1 cellular context compared by ENCODE assay signal in the genomic region with DNA sequence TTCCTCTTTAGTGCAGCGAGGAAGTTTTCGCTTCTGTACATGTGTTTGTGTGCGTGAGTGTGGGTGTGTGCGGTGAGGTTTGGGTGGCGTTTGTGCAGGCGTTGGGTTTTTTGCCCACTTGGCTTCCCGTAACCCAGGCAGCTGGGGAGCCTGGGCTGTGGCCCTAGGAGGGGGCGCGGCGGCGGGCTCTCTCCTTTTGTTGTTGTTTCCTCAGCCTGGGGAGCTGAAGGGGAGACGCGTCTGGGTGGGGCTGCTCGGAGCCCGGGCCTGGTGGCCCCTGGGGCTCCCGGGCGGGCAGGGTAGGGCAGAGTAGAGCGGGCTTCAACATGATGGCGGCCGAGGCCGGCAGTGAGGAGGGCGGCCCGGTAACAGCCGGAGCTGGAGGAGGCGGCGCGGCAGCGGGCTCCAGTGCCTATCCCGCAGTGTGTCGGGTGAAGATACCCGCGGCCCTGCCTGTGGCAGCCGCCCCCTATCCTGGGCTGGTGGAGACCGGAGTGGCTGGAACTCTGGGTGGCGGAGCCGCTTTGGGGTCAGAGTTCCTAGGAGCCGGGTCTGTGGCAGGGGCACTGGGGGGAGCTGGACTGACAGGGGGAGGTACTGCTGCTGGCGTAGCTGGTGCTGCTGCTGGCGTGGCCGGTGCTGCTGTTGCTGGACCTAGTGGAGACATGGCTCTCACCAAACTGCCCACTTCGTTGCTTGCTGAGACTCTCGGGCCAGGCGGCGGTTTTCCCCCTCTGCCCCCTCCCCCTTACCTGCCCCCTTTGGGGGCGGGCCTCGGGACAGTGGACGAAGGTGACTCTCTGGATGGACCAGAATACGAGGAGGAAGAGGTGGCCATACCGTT.
A peak's percentile ranks its signal among the peaks of the same experiment; 100 is the strongest.
TF ChIP-seq lines count a peak whose summit lies in the region.

No MANE protein-coding gene starts in this region.

TF ChIP-seq in HepG2, 621 proteins besides CTCF, POLR2A, EP300 and RAD21 (continued from another document):
- peak; percentile 11 for TF ChIP-seq U2AF1 (optimal IDR thresholded peaks at IDR 0.05; ENCODE audit: low read depth, low read length)
- TF ChIP-seq MAZ (IDR thresholded peaks at IDR 0.05; ENCODE audit: borderline replicate concordance, low read depth, low read length) = peak; percentile 39; the same call in 1 of the 2 replicates
- TF ChIP-seq MAZ (CRISPR knock-in tag; IDR thresholded peaks at IDR 0.05; ENCODE audit: low read depth) = no peak; the same call in 1 of the 2 replicates
- TF ChIP-seq ZNF670 (CRISPR knock-in tag; IDR thresholded peaks at IDR 0.05; ENCODE audit: borderline replicate concordance) = no peak
- TF ChIP-seq, protein P1, sequence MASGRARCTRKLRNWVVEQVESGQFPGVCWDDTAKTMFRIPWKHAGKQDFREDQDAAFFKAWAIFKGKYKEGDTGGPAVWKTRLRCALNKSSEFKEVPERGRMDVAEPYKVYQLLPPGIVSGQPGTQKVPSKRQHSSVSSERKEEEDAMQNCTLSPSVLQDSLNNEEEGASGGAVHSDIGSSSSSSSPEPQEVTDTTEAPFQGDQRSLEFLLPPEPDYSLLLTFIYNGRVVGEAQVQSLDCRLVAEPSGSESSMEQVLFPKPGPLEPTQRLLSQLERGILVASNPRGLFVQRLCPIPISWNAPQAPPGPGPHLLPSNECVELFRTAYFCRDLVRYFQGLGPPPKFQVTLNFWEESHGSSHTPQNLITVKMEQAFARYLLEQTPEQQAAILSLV (CRISPR knock-in tag; IDR thresholded peaks at IDR 0.05; ENCODE audit: borderline replicate concordance) = no peak; the same call in 1 of the 2 replicates
- TF ChIP-seq EED (CRISPR knock-in tag; IDR thresholded peaks at IDR 0.05) = no peak
- TF ChIP-seq, protein P2, sequence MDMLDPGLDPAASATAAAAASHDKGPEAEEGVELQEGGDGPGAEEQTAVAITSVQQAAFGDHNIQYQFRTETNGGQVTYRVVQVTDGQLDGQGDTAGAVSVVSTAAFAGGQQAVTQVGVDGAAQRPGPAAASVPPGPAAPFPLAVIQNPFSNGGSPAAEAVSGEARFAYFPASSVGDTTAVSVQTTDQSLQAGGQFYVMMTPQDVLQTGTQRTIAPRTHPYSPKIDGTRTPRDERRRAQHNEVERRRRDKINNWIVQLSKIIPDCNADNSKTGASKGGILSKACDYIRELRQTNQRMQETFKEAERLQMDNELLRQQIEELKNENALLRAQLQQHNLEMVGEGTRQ (IDR thresholded peaks at IDR 0.05; ENCODE audit: low read depth, low read length) = no peak
- TF ChIP-seq, protein P2 (CRISPR knock-in tag; IDR thresholded peaks at IDR 0.05; ENCODE audit: borderline replicate concordance) = no peak
- no peak for TF ChIP-seq CBX2 (IDR thresholded peaks at IDR 0.05; ENCODE audit: low read depth, low read length)
- no peak for TF ChIP-seq CBX2 (CRISPR knock-in tag; IDR thresholded peaks at IDR 0.05; ENCODE audit: low read depth)
- TF ChIP-seq ZNF724P (CRISPR knock-in tag; IDR thresholded peaks at IDR 0.05; ENCODE audit: borderline replicate concordance) = peak; percentile 44; the same call in 1 of the 2 replicates
- TF ChIP-seq THYN1 (CRISPR knock-in tag; IDR thresholded peaks at IDR 0.05; ENCODE audit: borderline replicate concordance, low read depth) = no peak
- TF ChIP-seq NCOA1 (CRISPR knock-in tag; IDR thresholded peaks at IDR 0.05) = 0 out of 2 replicates have a peak, but pooled peaks have one; percentile 50
- TF ChIP-seq GATAD2A (CRISPR knock-in tag; IDR thresholded peaks at IDR 0.05) = 0 out of 2 replicates have a peak, but pooled peaks have one; percentile 1
- TF ChIP-seq TOPORS (CRISPR knock-in tag; IDR thresholded peaks at IDR 0.05) = peak; percentile 56; the same call in 1 of the 2 replicates
- no peak for TF ChIP-seq ZNF138 (CRISPR knock-in tag; IDR thresholded peaks at IDR 0.05; ENCODE audit: low read depth)
- TF ChIP-seq, protein P3, sequence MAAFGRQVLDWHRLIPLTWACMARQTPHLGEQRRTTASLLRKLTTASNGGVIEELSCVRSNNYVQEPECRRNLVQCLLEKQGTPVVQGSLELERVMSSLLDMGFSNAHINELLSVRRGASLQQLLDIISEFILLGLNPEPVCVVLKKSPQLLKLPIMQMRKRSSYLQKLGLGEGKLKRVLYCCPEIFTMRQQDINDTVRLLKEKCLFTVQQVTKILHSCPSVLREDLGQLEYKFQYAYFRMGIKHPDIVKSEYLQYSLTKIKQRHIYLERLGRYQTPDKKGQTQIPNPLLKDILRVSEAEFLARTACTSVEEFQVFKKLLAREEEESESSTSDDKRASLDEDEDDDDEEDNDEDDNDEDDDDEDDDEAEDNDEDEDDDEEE (CRISPR knock-in tag; IDR thresholded peaks at IDR 0.05) = no peak
- peak; percentile 50; the same call in 1 of the 2 replicates for TF ChIP-seq KDM5B (CRISPR knock-in tag; IDR thresholded peaks at IDR 0.05; ENCODE audit: borderline replicate concordance)
- no peak; the same call in 1 of the 2 replicates for TF ChIP-seq ATF7-NPFF (CRISPR knock-in tag; IDR thresholded peaks at IDR 0.05; ENCODE audit: low read depth)
- TF ChIP-seq, protein P4, sequence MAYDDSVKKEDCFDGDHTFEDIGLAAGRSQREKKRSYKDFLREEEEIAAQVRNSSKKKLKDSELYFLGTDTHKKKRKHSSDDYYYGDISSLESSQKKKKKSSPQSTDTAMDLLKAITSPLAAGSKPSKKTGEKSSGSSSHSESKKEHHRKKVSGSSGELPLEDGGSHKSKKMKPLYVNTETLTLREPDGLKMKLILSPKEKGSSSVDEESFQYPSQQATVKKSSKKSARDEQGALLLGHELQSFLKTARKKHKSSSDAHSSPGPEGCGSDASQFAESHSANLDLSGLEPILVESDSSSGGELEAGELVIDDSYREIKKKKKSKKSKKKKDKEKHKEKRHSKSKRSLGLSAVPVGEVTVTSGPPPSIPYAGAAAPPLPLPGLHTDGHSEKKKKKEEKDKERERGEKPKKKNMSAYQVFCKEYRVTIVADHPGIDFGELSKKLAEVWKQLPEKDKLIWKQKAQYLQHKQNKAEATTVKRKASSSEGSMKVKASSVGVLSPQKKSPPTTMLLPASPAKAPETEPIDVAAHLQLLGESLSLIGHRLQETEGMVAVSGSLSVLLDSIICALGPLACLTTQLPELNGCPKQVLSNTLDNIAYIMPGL (CRISPR knock-in tag; IDR thresholded peaks at IDR 0.05; ENCODE audit: borderline replicate concordance in 1 of 2, low read depth in 1 of 2) = peak in 1 of 2 experiments; percentile 59; a peak in 2 of 4 replicates
- TF ChIP-seq, protein P5, sequence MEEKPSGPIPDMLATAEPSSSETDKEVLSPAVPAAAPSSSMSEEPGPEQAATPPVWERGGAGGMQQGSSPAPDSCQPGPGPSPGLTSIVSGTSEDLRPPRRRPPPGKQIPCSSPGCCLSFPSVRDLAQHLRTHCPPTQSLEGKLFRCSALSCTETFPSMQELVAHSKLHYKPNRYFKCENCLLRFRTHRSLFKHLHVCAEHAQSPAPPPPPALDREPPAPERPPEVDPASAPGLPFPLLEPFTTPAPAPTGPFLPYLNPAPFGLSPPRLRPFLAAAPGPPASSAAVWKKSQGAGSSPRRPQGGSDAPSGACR (CRISPR knock-in tag; IDR thresholded peaks at IDR 0.05) = no peak; the same call in 1 of the 2 replicates
- no peak for TF ChIP-seq NR2F1 (CRISPR knock-in tag; IDR thresholded peaks at IDR 0.05)
- no peak for TF ChIP-seq MYNN (CRISPR knock-in tag; IDR thresholded peaks at IDR 0.05; ENCODE audit: low read depth)
- TF ChIP-seq ZNF782 (CRISPR knock-in tag; IDR thresholded peaks at IDR 0.05; ENCODE audit: borderline replicate concordance) = no peak
- peak; percentile 51; the same call in 1 of the 2 replicates for TF ChIP-seq PHF21A (CRISPR knock-in tag; IDR thresholded peaks at IDR 0.05)
- no peak for TF ChIP-seq SP1 (IDR thresholded peaks at IDR 0.05)
- 0 out of 2 replicates have a peak, but pooled peaks have one; percentile 6 for TF ChIP-seq SP1 (CRISPR knock-in tag; IDR thresholded peaks at IDR 0.05)
- TF ChIP-seq, protein P6, sequence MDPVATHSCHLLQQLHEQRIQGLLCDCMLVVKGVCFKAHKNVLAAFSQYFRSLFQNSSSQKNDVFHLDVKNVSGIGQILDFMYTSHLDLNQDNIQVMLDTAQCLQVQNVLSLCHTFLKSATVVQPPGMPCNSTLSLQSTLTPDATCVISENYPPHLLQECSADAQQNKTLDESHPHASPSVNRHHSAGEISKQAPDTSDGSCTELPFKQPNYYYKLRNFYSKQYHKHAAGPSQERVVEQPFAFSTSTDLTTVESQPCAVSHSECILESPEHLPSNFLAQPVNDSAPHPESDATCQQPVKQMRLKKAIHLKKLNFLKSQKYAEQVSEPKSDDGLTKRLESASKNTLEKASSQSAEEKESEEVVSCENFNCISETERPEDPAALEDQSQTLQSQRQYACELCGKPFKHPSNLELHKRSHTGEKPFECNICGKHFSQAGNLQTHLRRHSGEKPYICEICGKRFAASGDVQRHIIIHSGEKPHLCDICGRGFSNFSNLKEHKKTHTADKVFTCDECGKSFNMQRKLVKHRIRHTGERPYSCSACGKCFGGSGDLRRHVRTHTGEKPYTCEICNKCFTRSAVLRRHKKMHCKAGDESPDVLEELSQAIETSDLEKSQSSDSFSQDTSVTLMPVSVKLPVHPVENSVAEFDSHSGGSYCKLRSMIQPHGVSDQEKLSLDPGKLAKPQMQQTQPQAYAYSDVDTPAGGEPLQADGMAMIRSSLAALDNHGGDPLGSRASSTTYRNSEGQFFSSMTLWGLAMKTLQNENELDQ (CRISPR knock-in tag; IDR thresholded peaks at IDR 0.05; ENCODE audit: borderline replicate concordance) = 0 out of 2 replicates have a peak, but pooled peaks have one; percentile 11
- TF ChIP-seq, protein P7, sequence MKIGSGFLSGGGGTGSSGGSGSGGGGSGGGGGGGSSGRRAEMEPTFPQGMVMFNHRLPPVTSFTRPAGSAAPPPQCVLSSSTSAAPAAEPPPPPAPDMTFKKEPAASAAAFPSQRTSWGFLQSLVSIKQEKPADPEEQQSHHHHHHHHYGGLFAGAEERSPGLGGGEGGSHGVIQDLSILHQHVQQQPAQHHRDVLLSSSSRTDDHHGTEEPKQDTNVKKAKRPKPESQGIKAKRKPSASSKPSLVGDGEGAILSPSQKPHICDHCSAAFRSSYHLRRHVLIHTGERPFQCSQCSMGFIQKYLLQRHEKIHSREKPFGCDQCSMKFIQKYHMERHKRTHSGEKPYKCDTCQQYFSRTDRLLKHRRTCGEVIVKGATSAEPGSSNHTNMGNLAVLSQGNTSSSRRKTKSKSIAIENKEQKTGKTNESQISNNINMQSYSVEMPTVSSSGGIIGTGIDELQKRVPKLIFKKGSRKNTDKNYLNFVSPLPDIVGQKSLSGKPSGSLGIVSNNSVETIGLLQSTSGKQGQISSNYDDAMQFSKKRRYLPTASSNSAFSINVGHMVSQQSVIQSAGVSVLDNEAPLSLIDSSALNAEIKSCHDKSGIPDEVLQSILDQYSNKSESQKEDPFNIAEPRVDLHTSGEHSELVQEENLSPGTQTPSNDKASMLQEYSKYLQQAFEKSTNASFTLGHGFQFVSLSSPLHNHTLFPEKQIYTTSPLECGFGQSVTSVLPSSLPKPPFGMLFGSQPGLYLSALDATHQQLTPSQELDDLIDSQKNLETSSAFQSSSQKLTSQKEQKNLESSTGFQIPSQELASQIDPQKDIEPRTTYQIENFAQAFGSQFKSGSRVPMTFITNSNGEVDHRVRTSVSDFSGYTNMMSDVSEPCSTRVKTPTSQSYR (CRISPR knock-in tag; IDR thresholded peaks at IDR 0.05; ENCODE audit: borderline replicate concordance) = no peak
- no peak for TF ChIP-seq ZBTB42 (CRISPR knock-in tag; IDR thresholded peaks at IDR 0.05)
- TF ChIP-seq, protein P8, sequence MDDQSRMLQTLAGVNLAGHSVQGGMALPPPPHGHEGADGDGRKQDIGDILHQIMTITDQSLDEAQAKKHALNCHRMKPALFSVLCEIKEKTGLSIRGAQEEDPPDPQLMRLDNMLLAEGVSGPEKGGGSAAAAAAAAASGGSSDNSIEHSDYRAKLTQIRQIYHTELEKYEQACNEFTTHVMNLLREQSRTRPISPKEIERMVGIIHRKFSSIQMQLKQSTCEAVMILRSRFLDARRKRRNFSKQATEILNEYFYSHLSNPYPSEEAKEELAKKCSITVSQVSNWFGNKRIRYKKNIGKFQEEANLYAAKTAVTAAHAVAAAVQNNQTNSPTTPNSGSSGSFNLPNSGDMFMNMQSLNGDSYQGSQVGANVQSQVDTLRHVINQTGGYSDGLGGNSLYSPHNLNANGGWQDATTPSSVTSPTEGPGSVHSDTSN (CRISPR knock-in tag; IDR thresholded peaks at IDR 0.05; ENCODE audit: borderline replicate concordance) = 0 out of 2 replicates have a peak, but pooled peaks have one; percentile 23
- no peak for TF ChIP-seq ZBTB1 (CRISPR knock-in tag; IDR thresholded peaks at IDR 0.05; ENCODE audit: borderline replicate concordance)
- TF ChIP-seq ZNF10 (CRISPR knock-in tag; IDR thresholded peaks at IDR 0.05; ENCODE audit: borderline replicate concordance, low read depth) = no peak
- peak; percentile 91 for TF ChIP-seq ZSCAN25 (CRISPR knock-in tag; IDR thresholded peaks at IDR 0.05)
- TF ChIP-seq ZNF773 (CRISPR knock-in tag; IDR thresholded peaks at IDR 0.05; ENCODE audit: borderline replicate concordance) = no peak
- TF ChIP-seq ZNF383 (CRISPR knock-in tag; IDR thresholded peaks at IDR 0.05; ENCODE audit: borderline replicate concordance) = 0 out of 2 replicates have a peak, but pooled peaks have one; percentile 33
- TF ChIP-seq, protein P9, sequence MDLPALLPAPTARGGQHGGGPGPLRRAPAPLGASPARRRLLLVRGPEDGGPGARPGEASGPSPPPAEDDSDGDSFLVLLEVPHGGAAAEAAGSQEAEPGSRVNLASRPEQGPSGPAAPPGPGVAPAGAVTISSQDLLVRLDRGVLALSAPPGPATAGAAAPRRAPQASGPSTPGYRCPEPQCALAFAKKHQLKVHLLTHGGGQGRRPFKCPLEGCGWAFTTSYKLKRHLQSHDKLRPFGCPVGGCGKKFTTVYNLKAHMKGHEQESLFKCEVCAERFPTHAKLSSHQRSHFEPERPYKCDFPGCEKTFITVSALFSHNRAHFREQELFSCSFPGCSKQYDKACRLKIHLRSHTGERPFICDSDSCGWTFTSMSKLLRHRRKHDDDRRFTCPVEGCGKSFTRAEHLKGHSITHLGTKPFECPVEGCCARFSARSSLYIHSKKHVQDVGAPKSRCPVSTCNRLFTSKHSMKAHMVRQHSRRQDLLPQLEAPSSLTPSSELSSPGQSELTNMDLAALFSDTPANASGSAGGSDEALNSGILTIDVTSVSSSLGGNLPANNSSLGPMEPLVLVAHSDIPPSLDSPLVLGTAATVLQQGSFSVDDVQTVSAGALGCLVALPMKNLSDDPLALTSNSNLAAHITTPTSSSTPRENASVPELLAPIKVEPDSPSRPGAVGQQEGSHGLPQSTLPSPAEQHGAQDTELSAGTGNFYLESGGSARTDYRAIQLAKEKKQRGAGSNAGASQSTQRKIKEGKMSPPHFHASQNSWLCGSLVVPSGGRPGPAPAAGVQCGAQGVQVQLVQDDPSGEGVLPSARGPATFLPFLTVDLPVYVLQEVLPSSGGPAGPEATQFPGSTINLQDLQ (CRISPR knock-in tag; IDR thresholded peaks at IDR 0.05) = peak; percentile 52; the same call in 1 of the 2 replicates
- TF ChIP-seq ZNF546 (CRISPR knock-in tag; conservative IDR thresholded peaks at IDR 0.05) = no peak; the same call in 1 of the 2 replicates
